1 cellular context compared by ENCODE assay signal in the genomic region with DNA sequence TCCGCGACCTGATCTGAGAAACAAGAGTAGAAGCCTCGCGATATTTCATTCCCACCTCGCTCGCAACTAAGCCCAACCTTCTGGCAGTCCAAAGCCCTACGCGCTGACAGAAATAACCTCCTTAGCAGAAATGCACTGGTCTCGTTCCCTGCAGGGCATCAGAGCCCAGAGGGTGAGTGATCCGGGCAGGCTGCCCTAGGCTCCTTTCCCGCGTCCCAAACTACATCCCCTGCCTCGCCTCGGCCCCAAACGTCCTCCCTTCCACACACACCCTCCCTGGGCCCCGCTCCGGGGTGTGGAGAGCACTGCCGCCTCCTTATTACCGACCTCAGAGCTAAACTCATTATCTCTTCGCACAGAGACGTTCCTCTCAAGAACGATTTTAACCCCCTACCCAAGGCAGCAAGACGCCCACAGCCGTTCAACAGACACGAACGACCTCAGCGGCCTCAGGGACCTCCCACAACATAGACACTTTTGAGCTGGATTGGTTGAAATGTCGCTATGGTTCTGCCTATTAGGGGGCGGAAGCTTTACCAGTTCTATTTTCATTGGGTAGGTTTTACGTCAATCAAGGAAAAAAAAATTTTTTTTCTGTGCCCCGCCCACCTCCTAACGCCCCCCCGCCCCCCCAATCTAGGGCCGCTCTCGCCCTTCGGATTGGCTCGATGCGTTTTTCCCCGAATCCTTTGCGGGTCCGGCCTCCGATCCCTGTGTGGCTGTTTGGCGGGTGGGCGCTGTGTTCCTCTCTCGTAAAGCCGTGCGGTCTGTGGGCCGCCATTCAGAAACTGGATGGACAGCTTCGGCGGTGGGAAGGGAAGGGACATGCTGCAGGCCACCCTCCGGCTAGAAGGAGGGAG.
TF ChIP-seq lines count a peak whose summit lies in the region.

Gene CETN3, minus strand, starts transcription at position 439 of the 860 bp plus-strand sequence. Its CDS starts 95 bp downstream, at position 344.

TF ChIP-seq in HEK293, 187 proteins besides CTCF, POLR2A, EP300 and RAD21 (continued from another document and continues in another):
- TF ChIP-seq, protein P1, sequence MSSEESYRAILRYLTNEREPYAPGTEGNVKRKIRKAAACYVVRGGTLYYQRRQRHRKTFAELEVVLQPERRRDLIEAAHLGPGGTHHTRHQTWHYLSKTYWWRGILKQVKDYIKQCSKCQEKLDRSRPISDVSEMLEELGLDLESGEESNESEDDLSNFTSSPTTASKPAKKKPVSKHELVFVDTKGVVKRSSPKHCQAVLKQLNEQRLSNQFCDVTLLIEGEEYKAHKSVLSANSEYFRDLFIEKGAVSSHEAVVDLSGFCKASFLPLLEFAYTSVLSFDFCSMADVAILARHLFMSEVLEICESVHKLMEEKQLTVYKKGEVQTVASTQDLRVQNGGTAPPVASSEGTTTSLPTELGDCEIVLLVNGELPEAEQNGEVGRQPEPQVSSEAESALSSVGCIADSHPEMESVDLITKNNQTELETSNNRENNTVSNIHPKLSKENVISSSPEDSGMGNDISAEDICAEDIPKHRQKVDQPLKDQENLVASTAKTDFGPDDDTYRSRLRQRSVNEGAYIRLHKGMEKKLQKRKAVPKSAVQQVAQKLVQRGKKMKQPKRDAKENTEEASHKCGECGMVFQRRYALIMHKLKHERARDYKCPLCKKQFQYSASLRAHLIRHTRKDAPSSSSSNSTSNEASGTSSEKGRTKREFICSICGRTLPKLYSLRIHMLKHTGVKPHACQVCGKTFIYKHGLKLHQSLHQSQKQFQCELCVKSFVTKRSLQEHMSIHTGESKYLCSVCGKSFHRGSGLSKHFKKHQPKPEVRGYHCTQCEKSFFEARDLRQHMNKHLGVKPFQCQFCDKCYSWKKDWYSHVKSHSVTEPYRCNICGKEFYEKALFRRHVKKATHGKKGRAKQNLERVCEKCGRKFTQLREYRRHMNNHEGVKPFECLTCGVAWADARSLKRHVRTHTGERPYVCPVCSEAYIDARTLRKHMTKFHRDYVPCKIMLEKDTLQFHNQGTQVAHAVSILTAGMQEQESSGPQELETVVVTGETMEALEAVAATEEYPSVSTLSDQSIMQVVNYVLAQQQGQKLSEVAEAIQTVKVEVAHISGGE (tag by site-specific recombination; conservative IDR thresholded peaks at IDR 0.05; ENCODE audit: low read depth) = peak; percentile 66
- TF ChIP-seq GLI4 (tag by site-specific recombination; IDR thresholded peaks at IDR 0.05) (peak; percentile 48; the same call in 1 of the 2 replicates), TRIM28 (IDR thresholded peaks at IDR 0.05; ENCODE audit: borderline replicate concordance, low read length) (peak; percentile 0; the same call in 1 of the 2 replicates), HOXD13 (CRISPR knock-in tag; IDR thresholded peaks at IDR 0.05; ENCODE audit: borderline replicate concordance) (peak; percentile 88), ZNF19 (tag by site-specific recombination; IDR thresholded peaks at IDR 0.05; ENCODE audit: low read depth) (no peak), ZNF169 (tag by site-specific recombination; IDR thresholded peaks at IDR 0.05) (no peak), ZNF561 (tag by site-specific recombination; IDR thresholded peaks at IDR 0.05; ENCODE audit: borderline replicate concordance) (peak; percentile 76), ZNF600 (tag by site-specific recombination; IDR thresholded peaks at IDR 0.05) (peak; percentile 77), ZNF37A (tag by site-specific recombination; IDR thresholded peaks at IDR 0.05) (no peak), ZNF530 (tag by site-specific recombination; IDR thresholded peaks at IDR 0.05; ENCODE audit: low read depth) (no peak), EGR2 (tag by site-specific recombination; IDR thresholded peaks at IDR 0.05; ENCODE audit: low read depth) (peak; percentile 74), ZSCAN5A (tag by site-specific recombination; IDR thresholded peaks at IDR 0.05) (peak; percentile 81), SP2 (tag by site-specific recombination; IDR thresholded peaks at IDR 0.05) (peak; percentile 86), ZNF175 (tag by site-specific recombination; IDR thresholded peaks at IDR 0.05) (no peak), ZBTB20 (tag by site-specific recombination; IDR thresholded peaks at IDR 0.05) (peak; percentile 68), SP7 (tag by site-specific recombination; IDR thresholded peaks at IDR 0.05) (peak; percentile 82), ZNF544 (tag by site-specific recombination; IDR thresholded peaks at IDR 0.05) (no peak), SETDB1 (IDR thresholded peaks at IDR 0.05; ENCODE audit: insufficient read length, low read length) (peak; percentile 6), ZNF626 (tag by site-specific recombination; IDR thresholded peaks at IDR 0.05) (no peak), ZNF658 (tag by site-specific recombination; IDR thresholded peaks at IDR 0.05) (no peak), ZNF239 (tag by site-specific recombination; IDR thresholded peaks at IDR 0.05) (no peak), ZNF24 (tag by site-specific recombination; IDR thresholded peaks at IDR 0.05) (peak; percentile 84), ZBTB1 (tag by site-specific recombination; IDR thresholded peaks at IDR 0.05) (0 out of 2 replicates have a peak, but pooled peaks have one; percentile 22), ZNF140 (tag by site-specific recombination; IDR thresholded peaks at IDR 0.05) (no peak), GLIS2 (tag by site-specific recombination; IDR thresholded peaks at IDR 0.05) (peak; percentile 79), REPIN1 (tag by site-specific recombination; IDR thresholded peaks at IDR 0.05; ENCODE audit: low read depth) (0 out of 2 replicates have a peak, but pooled peaks have one; percentile 43), ZNF26 (tag by site-specific recombination; IDR thresholded peaks at IDR 0.05) (no peak), ZNF610 (tag by site-specific recombination; IDR thresholded peaks at IDR 0.05; ENCODE audit: borderline replicate concordance) (peak; percentile 41; the same call in 1 of the 2 replicates), ZNF324 (tag by site-specific recombination; IDR thresholded peaks at IDR 0.05) (peak; percentile 70; the same call in 1 of the 2 replicates), KLF1 (tag by site-specific recombination; IDR thresholded peaks at IDR 0.05) (peak; percentile 20; the same call in 1 of the 2 replicates), ZBTB17 (tag by site-specific recombination; IDR thresholded peaks at IDR 0.05) (peak; percentile 89), ZNF692 (tag by site-specific recombination; IDR thresholded peaks at IDR 0.05) (peak; percentile 40; the same call in 1 of the 2 replicates), ZNF555 (tag by site-specific recombination; conservative IDR thresholded peaks at IDR 0.05) (no peak)
- TF ChIP-seq, protein P2, sequence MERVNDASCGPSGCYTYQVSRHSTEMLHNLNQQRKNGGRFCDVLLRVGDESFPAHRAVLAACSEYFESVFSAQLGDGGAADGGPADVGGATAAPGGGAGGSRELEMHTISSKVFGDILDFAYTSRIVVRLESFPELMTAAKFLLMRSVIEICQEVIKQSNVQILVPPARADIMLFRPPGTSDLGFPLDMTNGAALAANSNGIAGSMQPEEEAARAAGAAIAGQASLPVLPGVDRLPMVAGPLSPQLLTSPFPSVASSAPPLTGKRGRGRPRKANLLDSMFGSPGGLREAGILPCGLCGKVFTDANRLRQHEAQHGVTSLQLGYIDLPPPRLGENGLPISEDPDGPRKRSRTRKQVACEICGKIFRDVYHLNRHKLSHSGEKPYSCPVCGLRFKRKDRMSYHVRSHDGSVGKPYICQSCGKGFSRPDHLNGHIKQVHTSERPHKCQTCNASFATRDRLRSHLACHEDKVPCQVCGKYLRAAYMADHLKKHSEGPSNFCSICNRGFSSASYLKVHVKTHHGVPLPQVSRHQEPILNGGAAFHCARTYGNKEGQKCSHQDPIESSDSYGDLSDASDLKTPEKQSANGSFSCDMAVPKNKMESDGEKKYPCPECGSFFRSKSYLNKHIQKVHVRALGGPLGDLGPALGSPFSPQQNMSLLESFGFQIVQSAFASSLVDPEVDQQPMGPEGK (tag by site-specific recombination; IDR thresholded peaks at IDR 0.05) = peak; percentile 83
- TF ChIP-seq, protein P3, sequence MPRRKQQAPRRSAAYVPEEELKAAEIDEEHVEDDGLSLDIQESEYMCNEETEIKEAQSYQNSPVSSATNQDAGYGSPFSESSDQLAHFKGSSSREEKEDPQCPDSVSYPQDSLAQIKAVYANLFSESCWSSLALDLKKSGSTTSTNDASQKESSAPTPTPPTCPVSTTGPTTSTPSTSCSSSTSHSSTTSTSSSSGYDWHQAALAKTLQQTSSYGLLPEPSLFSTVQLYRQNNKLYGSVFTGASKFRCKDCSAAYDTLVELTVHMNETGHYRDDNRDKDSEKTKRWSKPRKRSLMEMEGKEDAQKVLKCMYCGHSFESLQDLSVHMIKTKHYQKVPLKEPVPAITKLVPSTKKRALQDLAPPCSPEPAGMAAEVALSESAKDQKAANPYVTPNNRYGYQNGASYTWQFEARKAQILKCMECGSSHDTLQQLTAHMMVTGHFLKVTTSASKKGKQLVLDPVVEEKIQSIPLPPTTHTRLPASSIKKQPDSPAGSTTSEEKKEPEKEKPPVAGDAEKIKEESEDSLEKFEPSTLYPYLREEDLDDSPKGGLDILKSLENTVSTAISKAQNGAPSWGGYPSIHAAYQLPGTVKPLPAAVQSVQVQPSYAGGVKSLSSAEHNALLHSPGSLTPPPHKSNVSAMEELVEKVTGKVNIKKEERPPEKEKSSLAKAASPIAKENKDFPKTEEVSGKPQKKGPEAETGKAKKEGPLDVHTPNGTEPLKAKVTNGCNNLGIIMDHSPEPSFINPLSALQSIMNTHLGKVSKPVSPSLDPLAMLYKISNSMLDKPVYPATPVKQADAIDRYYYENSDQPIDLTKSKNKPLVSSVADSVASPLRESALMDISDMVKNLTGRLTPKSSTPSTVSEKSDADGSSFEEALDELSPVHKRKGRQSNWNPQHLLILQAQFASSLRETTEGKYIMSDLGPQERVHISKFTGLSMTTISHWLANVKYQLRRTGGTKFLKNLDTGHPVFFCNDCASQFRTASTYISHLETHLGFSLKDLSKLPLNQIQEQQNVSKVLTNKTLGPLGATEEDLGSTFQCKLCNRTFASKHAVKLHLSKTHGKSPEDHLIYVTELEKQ (tag by site-specific recombination; IDR thresholded peaks at IDR 0.05; ENCODE audit: borderline replicate concordance) = 0 out of 2 replicates have a peak, but pooled peaks have one; percentile 8
- TF ChIP-seq, protein P4, sequence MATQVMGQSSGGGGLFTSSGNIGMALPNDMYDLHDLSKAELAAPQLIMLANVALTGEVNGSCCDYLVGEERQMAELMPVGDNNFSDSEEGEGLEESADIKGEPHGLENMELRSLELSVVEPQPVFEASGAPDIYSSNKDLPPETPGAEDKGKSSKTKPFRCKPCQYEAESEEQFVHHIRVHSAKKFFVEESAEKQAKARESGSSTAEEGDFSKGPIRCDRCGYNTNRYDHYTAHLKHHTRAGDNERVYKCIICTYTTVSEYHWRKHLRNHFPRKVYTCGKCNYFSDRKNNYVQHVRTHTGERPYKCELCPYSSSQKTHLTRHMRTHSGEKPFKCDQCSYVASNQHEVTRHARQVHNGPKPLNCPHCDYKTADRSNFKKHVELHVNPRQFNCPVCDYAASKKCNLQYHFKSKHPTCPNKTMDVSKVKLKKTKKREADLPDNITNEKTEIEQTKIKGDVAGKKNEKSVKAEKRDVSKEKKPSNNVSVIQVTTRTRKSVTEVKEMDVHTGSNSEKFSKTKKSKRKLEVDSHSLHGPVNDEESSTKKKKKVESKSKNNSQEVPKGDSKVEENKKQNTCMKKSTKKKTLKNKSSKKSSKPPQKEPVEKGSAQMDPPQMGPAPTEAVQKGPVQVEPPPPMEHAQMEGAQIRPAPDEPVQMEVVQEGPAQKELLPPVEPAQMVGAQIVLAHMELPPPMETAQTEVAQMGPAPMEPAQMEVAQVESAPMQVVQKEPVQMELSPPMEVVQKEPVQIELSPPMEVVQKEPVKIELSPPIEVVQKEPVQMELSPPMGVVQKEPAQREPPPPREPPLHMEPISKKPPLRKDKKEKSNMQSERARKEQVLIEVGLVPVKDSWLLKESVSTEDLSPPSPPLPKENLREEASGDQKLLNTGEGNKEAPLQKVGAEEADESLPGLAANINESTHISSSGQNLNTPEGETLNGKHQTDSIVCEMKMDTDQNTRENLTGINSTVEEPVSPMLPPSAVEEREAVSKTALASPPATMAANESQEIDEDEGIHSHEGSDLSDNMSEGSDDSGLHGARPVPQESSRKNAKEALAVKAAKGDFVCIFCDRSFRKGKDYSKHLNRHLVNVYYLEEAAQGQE (tag by site-specific recombination; IDR thresholded peaks at IDR 0.05) = peak; percentile 28; the same call in 1 of the 2 replicates
- TF ChIP-seq, protein P5, sequence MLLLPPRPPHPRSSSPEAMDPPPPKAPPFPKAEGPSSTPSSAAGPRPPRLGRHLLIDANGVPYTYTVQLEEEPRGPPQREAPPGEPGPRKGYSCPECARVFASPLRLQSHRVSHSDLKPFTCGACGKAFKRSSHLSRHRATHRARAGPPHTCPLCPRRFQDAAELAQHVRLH (tag by site-specific recombination; IDR thresholded peaks at IDR 0.05) = peak; percentile 71
